ENCODE assay signal across 8 cellular contexts in genomic region chr22:43953988-43954771, GRCh38. TPM values are rescaled to one million over a fixed set of nuclear protein-coding genes. Genes with fewer than 3 reads are reported as not detected.
DNase-seq lines count a peak whose midpoint lies in the region; ATAC-seq and TF ChIP-seq lines count a peak whose summit lies in the region.

No MANE protein-coding gene starts in this region.

- H3K27ac ChIP-seq in effector memory CD4-positive, alpha-beta T cell (ENCODE audit: insufficient read depth, low read length, poor library complexity, severe bottlenecking), result no peak overlapping the region
- H3K27ac ChIP-seq in ovary, result no peak overlapping the region

- DNase-seq in GM06990 (ENCODE audit: extremely low read depth, insufficient read length) (no peak), NOMO-1 treated with DMSO at 0.1 percent for 48 hours (lab: John Stamatoyannopoulos, UW; ENCODE audit: unreplicated experiment) (peak; percentile 44), ovary (no peak)
- no peak for DNase-seq in effector memory CD4-positive, alpha-beta T cell
- no peak for DNase-seq in activated CD4-positive, alpha-beta T cell treated with anti-CD3 and anti-CD28 coated beads, Interleukin-2, amount 50 U/mL, for 48 hours

- peaks cover 18% of the 10 kb centered on the region for H3K4me1 ChIP-seq in effector memory CD4-positive, alpha-beta T cell (ENCODE audit: control insufficient read depth, insufficient read depth, low read length, poor library complexity, severe bottlenecking)
- H3K4me1 ChIP-seq in ovary (ENCODE audit: insufficient read depth), result peaks cover 9% of the 10 kb centered on the region

- WGBS in ovary, 3 donors, result 32 to 39% (median 36%) methylated on average over 7 of the region's 7 CpGs

- no peaks in the 10 kb centered on the region for H3K36me3 ChIP-seq in GM06990 (ENCODE audit: control insufficient read depth, insufficient read depth, low read length)
- no peaks in the 10 kb centered on the region for H3K36me3 ChIP-seq in effector memory CD4-positive, alpha-beta T cell (ENCODE audit: control insufficient read depth, insufficient read depth, low read length)
- H3K36me3 ChIP-seq in ovary, result no peaks in the 10 kb centered on the region

- H3K4me3 ChIP-seq in GM06990 (replicated peaks; ENCODE audit: low read depth, low read length) (peak overlapping the region; percentile 89), ovary (peak overlapping the region; percentile 90)
- peak overlapping the region; percentile 91 for H3K4me3 ChIP-seq in effector memory CD4-positive, alpha-beta T cell (ENCODE audit: insufficient read depth, low read depth, low read length, poor library complexity, severe bottlenecking)

- H3K27me3 ChIP-seq in GM06990 (replicated peaks; ENCODE audit: control insufficient read depth, insufficient read depth, low read length) (no peaks in the 10 kb centered on the region), ovary (no peaks in the 10 kb centered on the region)
- no peaks in the 10 kb centered on the region for H3K27me3 ChIP-seq in effector memory CD4-positive, alpha-beta T cell (replicated peaks; ENCODE audit: control insufficient read depth, insufficient read depth, low read length, poor library complexity, severe bottlenecking)

- TF ChIP-seq EP300 in ovary (IDR thresholded peaks at IDR 0.05), result no peak

- no peaks in the 10 kb centered on the region for H3K9me3 ChIP-seq in effector memory CD4-positive, alpha-beta T cell (ENCODE audit: control insufficient read depth, low read length)
- no peaks in the 10 kb centered on the region for H3K9me3 ChIP-seq in ovary

- intact Hi-C loops in ovary (cut with DNase I), result no loop called here

- ATAC-seq in HG02571 (IDR thresholded peaks at IDR 0.05; ENCODE audit: unreplicated experiment) (no peak), GM21528 (IDR thresholded peaks at IDR 0.05; ENCODE audit: low FRiP score, unreplicated experiment) (no peak), HG02885 (IDR thresholded peaks at IDR 0.05; ENCODE audit: poor library complexity, unreplicated experiment) (no peak)

- no peak for TF ChIP-seq POLR2A in ovary (IDR thresholded peaks at IDR 0.05)

- TF ChIP-seq CTCF in GM06990 (IDR thresholded peaks at IDR 0.05; ENCODE audit: insufficient read depth, low read length, poor library complexity, severe bottlenecking) (no peak), ovary (IDR thresholded peaks at IDR 0.05) (no peak)

RNA-seq across cellular contexts. Expression of gene SAMM50, which starts 1.1 kb away (rescaled TPM):
- total RNA-seq in ovary, result 10 to 100 TPM; 18.0 to 47.3 (median 42.4) TPM
- 10 to 100 TPM; 34.4 to 60.2 TPM for polyA plus RNA-seq in ovary

RNA-seq across cellular contexts. Expression of gene PNPLA3, which starts 30.6 kb away (rescaled TPM):
- 1 to 10 TPM in 4 of 7 donors, under 1 TPM in 3; 0.45 to 4.1 (median 1.3) TPM for total RNA-seq in ovary
- 1 to 10 TPM in 1 of 2 donors, under 1 TPM in 1; 0.31 to 8.0 TPM for polyA plus RNA-seq in ovary
